ENCODE assay signal across 9 cellular contexts in genomic region chr3:135736740-135737139, GRCh38.
DNase-seq lines count a peak whose midpoint lies in the region; ATAC-seq and TF ChIP-seq lines count a peak whose summit lies in the region.
"Had no signal": no experiment of that assay in that cellular context is flagged by ENCODE, and none has a peak within 500 bp of the region (broad histone marks: within the 10 kb centered on the region; RNA-seq: fewer than 3 reads in every experiment).

No MANE protein-coding gene starts in this region.

- intact Hi-C loops in activated CD4-positive, alpha-beta T cell treated with anti-CD3 and anti-CD28 coated beads for 36 hours (cut with DNase I, micrococcal nuclease), result loop anchor here in 1 of 2 experiments (2.0 kb wide), 2 partner anchors 158 to 306 kb away; no protein-coding TSS in a partner anchor

- POLR2A ChIA-PET in activated CD4-positive, alpha-beta T cell treated with anti-CD3 and anti-CD28 coated beads for 36 hours (lab: Charles Lee), result no interaction called here
- POLR2A ChIA-PET in activated CD4-positive, alpha-beta T cell treated with anti-CD3 and anti-CD28 coated beads, Interleukin-2, amount 10 ng/mL, durations not matched to agents 7 days and 5 days (lab: Charles Lee), result interaction anchor here (0.6 kb wide), 1 partner anchor 184 kb away, joined by 3 read pairs; no protein-coding TSS in a partner anchor

- H3K27me3 Mint-ChIP-seq in activated CD4-positive, alpha-beta T cell treated with anti-CD3 and anti-CD28 coated beads for 36 hours, result peaks cover 4% of the 10 kb centered on the region
- H3K27me3 Mint-ChIP-seq in activated CD4-positive, alpha-beta T cell treated with anti-CD3 and anti-CD28 coated beads, Interleukin-2, amount 10 ng/mL, durations not matched to agents 7 days and 5 days, result no peaks in the 10 kb centered on the region
- H3K27me3 Mint-ChIP-seq in natural killer cell treated with Interleukin-12 subunit alpha and Interleukin-12 subunit beta and Interleukin-15 and Interleukin-18, amount 100 ng/mL, for 72 hours, result no peaks in the 10 kb centered on the region

- peaks cover 13% of the 10 kb centered on the region for H3K9me3 Mint-ChIP-seq in activated CD4-positive, alpha-beta T cell treated with anti-CD3 and anti-CD28 coated beads for 36 hours (ENCODE audit: low read depth)
- H3K9me3 Mint-ChIP-seq in activated CD4-positive, alpha-beta T cell treated with anti-CD3 and anti-CD28 coated beads, Interleukin-2, amount 10 ng/mL, durations not matched to agents 7 days and 5 days, result peaks cover 10% of the 10 kb centered on the region
- H3K9me3 Mint-ChIP-seq in natural killer cell treated with Interleukin-12 subunit alpha and Interleukin-12 subunit beta and Interleukin-15 and Interleukin-18, amount 100 ng/mL, for 72 hours, result peaks cover 19% of the 10 kb centered on the region

- no peak overlapping the region for H3K4me3 Mint-ChIP-seq in activated CD4-positive, alpha-beta T cell treated with anti-CD3 and anti-CD28 coated beads for 36 hours
- no peak overlapping the region for H3K4me3 Mint-ChIP-seq in activated CD4-positive, alpha-beta T cell treated with anti-CD3 and anti-CD28 coated beads, Interleukin-2, amount 10 ng/mL, durations not matched to agents 7 days and 5 days
- H3K4me3 Mint-ChIP-seq in natural killer cell treated with Interleukin-12 subunit alpha and Interleukin-12 subunit beta and Interleukin-15 and Interleukin-18, amount 100 ng/mL, for 72 hours, result no peak overlapping the region

- DNase-seq in activated CD4-positive, alpha-beta T cell treated with anti-CD3 and anti-CD28 coated beads for 36 hours, result peak; percentile 32
- no peak for DNase-seq in activated CD4-positive, alpha-beta T cell treated with anti-CD3 and anti-CD28 coated beads, Interleukin-2, amount 10 ng/mL, durations not matched to agents 7 days and 5 days
- DNase-seq in LHCN-M2 (ENCODE audit: low read depth), result peak; percentile 19
- DNase-seq in astrocyte of the hippocampus (ENCODE audit: low read depth, low spot score), result peak; percentile 4
- DNase-seq in retinal pigment epithelial cell (ENCODE audit: low read depth), result no peak
- no peak for DNase-seq in natural killer cell treated with Interleukin-12 subunit alpha and Interleukin-12 subunit beta and Interleukin-15 and Interleukin-18, amount 100 ng/mL, for 72 hours (ENCODE audit: low spot score)
- no peak for DNase-seq in SIG-M5 treated with dmso at 0.1 percent for 504 hours (lab: John Stamatoyannopoulos, UW; ENCODE audit: unreplicated experiment)
- DNase-seq: activated CD8-positive, alpha-beta memory T cell treated with anti-CD3 and anti-CD28 coated beads, Interleukin-2, amount 50 U/mL, for 48 hours had no signal

- no peak overlapping the region for H3K4me3 ChIP-seq in retinal pigment epithelial cell (ENCODE audit: low read length)

- no peaks in the 10 kb centered on the region for H3K36me3 Mint-ChIP-seq in activated CD4-positive, alpha-beta T cell treated with anti-CD3 and anti-CD28 coated beads for 36 hours (ENCODE audit: low read depth)
- no peaks in the 10 kb centered on the region for H3K36me3 Mint-ChIP-seq in activated CD4-positive, alpha-beta T cell treated with anti-CD3 and anti-CD28 coated beads, Interleukin-2, amount 10 ng/mL, durations not matched to agents 7 days and 5 days (ENCODE audit: low read depth)
- peaks cover 12% of the 10 kb centered on the region for H3K36me3 Mint-ChIP-seq in natural killer cell treated with Interleukin-12 subunit alpha and Interleukin-12 subunit beta and Interleukin-15 and Interleukin-18, amount 100 ng/mL, for 72 hours

- CTCF ChIA-PET in activated CD4-positive, alpha-beta T cell treated with anti-CD3 and anti-CD28 coated beads for 36 hours (lab: Charles Lee), result interaction anchor here (1.0 kb wide), 1 partner anchor 158 kb away, joined by 5 read pairs; no protein-coding TSS in a partner anchor
- CTCF ChIA-PET in activated CD4-positive, alpha-beta T cell treated with anti-CD3 and anti-CD28 coated beads, Interleukin-2, amount 10 ng/mL, durations not matched to agents 7 days and 5 days (lab: Charles Lee), result no interaction called here

- ATAC-seq in activated CD4-positive, alpha-beta T cell treated with anti-CD3 and anti-CD28 coated beads for 36 hours, result no peak
- ATAC-seq in natural killer cell treated with Interleukin-12 subunit alpha and Interleukin-12 subunit beta and Interleukin-15 and Interleukin-18, amount 100 ng/mL, for 72 hours, result no peak
- ATAC-seq in GM18907 (IDR thresholded peaks at IDR 0.05; ENCODE audit: unreplicated experiment), result no peak

- no peaks in the 10 kb centered on the region for H3K4me1 Mint-ChIP-seq in activated CD4-positive, alpha-beta T cell treated with anti-CD3 and anti-CD28 coated beads for 36 hours
- H3K4me1 Mint-ChIP-seq in activated CD4-positive, alpha-beta T cell treated with anti-CD3 and anti-CD28 coated beads, Interleukin-2, amount 10 ng/mL, durations not matched to agents 7 days and 5 days, result no peaks in the 10 kb centered on the region
- H3K4me1 Mint-ChIP-seq in natural killer cell treated with Interleukin-12 subunit alpha and Interleukin-12 subunit beta and Interleukin-15 and Interleukin-18, amount 100 ng/mL, for 72 hours (ENCODE audit: low read depth in 2 of 2), result no peaks in the 10 kb centered on the region

- peak; percentile 16 for TF ChIP-seq CTCF in retinal pigment epithelial cell (conservative IDR thresholded peaks at IDR 0.05; ENCODE audit: low read depth, low read length)

- H3K27ac Mint-ChIP-seq in activated CD4-positive, alpha-beta T cell treated with anti-CD3 and anti-CD28 coated beads for 36 hours, result no peak overlapping the region
- no peak overlapping the region for H3K27ac Mint-ChIP-seq in activated CD4-positive, alpha-beta T cell treated with anti-CD3 and anti-CD28 coated beads, Interleukin-2, amount 10 ng/mL, durations not matched to agents 7 days and 5 days
- H3K27ac Mint-ChIP-seq in natural killer cell treated with Interleukin-12 subunit alpha and Interleukin-12 subunit beta and Interleukin-15 and Interleukin-18, amount 100 ng/mL, for 72 hours, result no peak overlapping the region

Comparison
In these comparisons a context has a peak if more than half of its experiments do, and no peak if none do; other contexts are left out.
1. DNase-seq: peak in activated CD4-positive, alpha-beta T cell treated with anti-CD3 and anti-CD28 coated beads for 36 hours (single experiment), LHCN-M2 (single experiment) and astrocyte of the hippocampus (single experiment); none in activated CD4-positive, alpha-beta T cell treated with anti-CD3 and anti-CD28 coated beads, Interleukin-2, amount 10 ng/mL, durations not matched to agents 7 days and 5 days (single experiment), retinal pigment epithelial cell (single experiment), natural killer cell treated with Interleukin-12 subunit alpha and Interleukin-12 subunit beta and Interleukin-15 and Interleukin-18, amount 100 ng/mL, for 72 hours (single experiment) and SIG-M5 treated with dmso at 0.1 percent for 504 hours (single experiment).